In genomic region chr14:72443991-72444431, GRCh38 we compare ENCODE assay signal across 11 cellular contexts.
DNase-seq lines count a peak whose midpoint lies in the region; ATAC-seq and TF ChIP-seq lines count a peak whose summit lies in the region.
"Had no signal": no experiment of that assay in that cellular context is flagged by ENCODE, and none has a peak within 500 bp of the region (broad histone marks: within the 10 kb centered on the region; RNA-seq: fewer than 3 reads in every experiment).

No MANE protein-coding gene starts in this region.

- CTCF ChIA-PET in activated naive CD4-positive, alpha-beta T cell treated with anti-CD3 and anti-CD28 coated beads for 36 hours (lab: Charles Lee): no interaction called here
- CTCF ChIA-PET in activated CD4-positive, alpha-beta T cell treated with anti-CD3 and anti-CD28 coated beads, Interleukin-2, amount 10 ng/mL, durations not matched to agents 7 days and 5 days (lab: Charles Lee): interaction anchor here (1.5 kb wide), 1 partner anchor 13 kb away, joined by 4 read pairs; no protein-coding TSS in a partner anchor

- POLR2A ChIA-PET in activated CD4-positive, alpha-beta T cell treated with anti-CD3 and anti-CD28 coated beads, Interleukin-2, amount 10 ng/mL, durations not matched to agents 7 days and 5 days (lab: Charles Lee): interaction anchor here (1.0 kb wide), 2 partner anchors 33 to 35 kb away, joined by 3 to 5 read pairs; no protein-coding TSS in a partner anchor

- H3K36me3 Mint-ChIP-seq in activated naive CD4-positive, alpha-beta T cell treated with anti-CD3 and anti-CD28 coated beads for 36 hours (ENCODE audit: low read depth): no peaks in the 10 kb centered on the region
- H3K36me3 Mint-ChIP-seq in activated CD4-positive, alpha-beta T cell treated with anti-CD3 and anti-CD28 coated beads, Interleukin-2, amount 10 ng/mL, durations not matched to agents 7 days and 5 days (ENCODE audit: low read depth): peaks cover 11% of the 10 kb centered on the region
- H3K36me3 Mint-ChIP-seq in memory B cell: no peaks in the 10 kb centered on the region

- no peaks in the 10 kb centered on the region for H3K27me3 ChIP-seq in brain microvascular endothelial cell (replicated peaks)
- H3K27me3 ChIP-seq: right lobe of liver had no signal

- no peak for TF ChIP-seq CTCF in brain microvascular endothelial cell (IDR thresholded peaks at IDR 0.05; ENCODE audit: low read depth, low read length, missing control alignments)

- H3K27ac Mint-ChIP-seq in activated naive CD4-positive, alpha-beta T cell treated with anti-CD3 and anti-CD28 coated beads for 36 hours: peak overlapping the region; percentile 12
- H3K27ac Mint-ChIP-seq in activated CD4-positive, alpha-beta T cell treated with anti-CD3 and anti-CD28 coated beads, Interleukin-2, amount 10 ng/mL, durations not matched to agents 7 days and 5 days: peak overlapping the region; percentile 88
- peak overlapping the region; percentile 68 for H3K27ac Mint-ChIP-seq in memory B cell

- H3K27ac ChIP-seq in brain microvascular endothelial cell: no peak overlapping the region
- H3K27ac ChIP-seq: right lobe of liver had no signal

- H3K4me3 Mint-ChIP-seq in activated naive CD4-positive, alpha-beta T cell treated with anti-CD3 and anti-CD28 coated beads for 36 hours: no peak overlapping the region
- H3K4me3 Mint-ChIP-seq in activated CD4-positive, alpha-beta T cell treated with anti-CD3 and anti-CD28 coated beads, Interleukin-2, amount 10 ng/mL, durations not matched to agents 7 days and 5 days: peak overlapping the region; percentile 41
- peak overlapping the region; percentile 77 for H3K4me3 Mint-ChIP-seq in memory B cell

- H3K9me3 Mint-ChIP-seq in activated naive CD4-positive, alpha-beta T cell treated with anti-CD3 and anti-CD28 coated beads for 36 hours: no peaks in the 10 kb centered on the region
- no peaks in the 10 kb centered on the region for H3K9me3 Mint-ChIP-seq in activated CD4-positive, alpha-beta T cell treated with anti-CD3 and anti-CD28 coated beads, Interleukin-2, amount 10 ng/mL, durations not matched to agents 7 days and 5 days
- H3K9me3 Mint-ChIP-seq in memory B cell: no peaks in the 10 kb centered on the region

- ATAC-seq in memory B cell (ENCODE audit: low read depth): peak; percentile 81
- no peak for ATAC-seq in GM19023 (IDR thresholded peaks at IDR 0.05; ENCODE audit: unreplicated experiment)
- no peak for ATAC-seq in HG02973 (IDR thresholded peaks at IDR 0.05; ENCODE audit: unreplicated experiment)
- no peak for ATAC-seq in HG03025 (IDR thresholded peaks at IDR 0.05; ENCODE audit: low FRiP score, unreplicated experiment)
- ATAC-seq: right lobe of liver had no signal

- no peak overlapping the region for H3K4me3 ChIP-seq in brain microvascular endothelial cell (ENCODE audit: low read depth, low read length)
- H3K4me3 ChIP-seq: right lobe of liver had no signal

- H3K36me3 ChIP-seq in brain microvascular endothelial cell (replicated peaks): no peaks in the 10 kb centered on the region
- H3K36me3 ChIP-seq: right lobe of liver had no signal

- in situ Hi-C loops in brain microvascular endothelial cell (cut with HindIII; ENCODE audit: low pct_ligation_motif_present, low sequenced_read_pairs): no loop called here

- H3K27me3 Mint-ChIP-seq in activated naive CD4-positive, alpha-beta T cell treated with anti-CD3 and anti-CD28 coated beads for 36 hours (ENCODE audit: low read depth): no peaks in the 10 kb centered on the region
- H3K27me3 Mint-ChIP-seq in activated CD4-positive, alpha-beta T cell treated with anti-CD3 and anti-CD28 coated beads, Interleukin-2, amount 10 ng/mL, durations not matched to agents 7 days and 5 days: no peaks in the 10 kb centered on the region
- no peaks in the 10 kb centered on the region for H3K27me3 Mint-ChIP-seq in memory B cell

- H3K4me1 Mint-ChIP-seq in activated naive CD4-positive, alpha-beta T cell treated with anti-CD3 and anti-CD28 coated beads for 36 hours (ENCODE audit: low read depth): peaks cover 32% of the 10 kb centered on the region
- peaks cover 88% of the 10 kb centered on the region for H3K4me1 Mint-ChIP-seq in activated CD4-positive, alpha-beta T cell treated with anti-CD3 and anti-CD28 coated beads, Interleukin-2, amount 10 ng/mL, durations not matched to agents 7 days and 5 days
- H3K4me1 Mint-ChIP-seq in memory B cell: peaks cover 29% of the 10 kb centered on the region

- peak; percentile 60 for DNase-seq in activated naive CD4-positive, alpha-beta T cell treated with anti-CD3 and anti-CD28 coated beads for 36 hours
- DNase-seq in activated naive CD4-positive, alpha-beta T cell treated with anti-CD3 and anti-CD28 coated beads, Interleukin-2, amount 50 U/mL, for 16 hours: no peak
- peak; percentile 61 for DNase-seq in activated CD4-positive, alpha-beta T cell treated with anti-CD3 and anti-CD28 coated beads, Interleukin-2, amount 10 ng/mL, durations not matched to agents 7 days and 5 days
- no peak for DNase-seq in memory B cell (ENCODE audit: low spot score in 2 of 2)
- no peak for DNase-seq in brain microvascular endothelial cell
- DNase-seq: activated CD4-positive, CD25-positive, alpha-beta regulatory T cell treated with anti-CD3 and anti-CD28 coated beads, Interleukin-2, amount 50 U/mL, for 72 hours; kidney; right lobe of liver had no signal

- intact Hi-C loops in activated naive CD4-positive, alpha-beta T cell treated with anti-CD3 and anti-CD28 coated beads for 36 hours (cut with micrococcal nuclease): loop anchor here (5.0 kb wide), 1 partner anchor 33 kb away; no protein-coding TSS in a partner anchor

Comparison
In these comparisons a context has a peak if more than half of its experiments do, and no peak if none do; other contexts are left out.
1. DNase-seq: peak in activated naive CD4-positive, alpha-beta T cell treated with anti-CD3 and anti-CD28 coated beads for 36 hours (single experiment) and activated CD4-positive, alpha-beta T cell treated with anti-CD3 and anti-CD28 coated beads, Interleukin-2, amount 10 ng/mL, durations not matched to agents 7 days and 5 days (single experiment); none in activated naive CD4-positive, alpha-beta T cell treated with anti-CD3 and anti-CD28 coated beads, Interleukin-2, amount 50 U/mL, for 16 hours (single experiment), memory B cell (0 of 2) and brain microvascular endothelial cell (single experiment).
2. H3K27ac Mint-ChIP-seq: peak in every context shown above with its lines; median percentile 88 in activated CD4-positive, alpha-beta T cell treated with anti-CD3 and anti-CD28 coated beads, Interleukin-2, amount 10 ng/mL, durations not matched to agents 7 days and 5 days; 68 in memory B cell; 12 in activated naive CD4-positive, alpha-beta T cell treated with anti-CD3 and anti-CD28 coated beads for 36 hours.